ENCODE assay signal across 1 cellular context in genomic region chr2:27211943-27212625, GRCh38.
TF ChIP-seq lines count a peak whose summit lies in the region.

TSS of gene ATRAID (plus strand) at chr2:27212041. CDS start at chr2:27212369, 328 bp downstream.
TSS of gene SLC5A6 (minus strand) at chr2:27212268. CDS start at chr2:27207650, 4,618 bp downstream.

TF ChIP-seq in K562, 482 proteins besides CTCF, POLR2A, EP300 and RAD21 (continued from another document and continues in another):
- TF ChIP-seq RBFOX2 (IDR thresholded peaks at IDR 0.05; ENCODE audit: low read depth, low read length) (peak; percentile 99), HNRNPK (IDR thresholded peaks at IDR 0.05; ENCODE audit: low read depth, low read length, poor library complexity, severe bottlenecking) (no peak), ZBTB26 (CRISPR knock-in tag; IDR thresholded peaks at IDR 0.05) (no peak), RHOXF2B (CRISPR knock-in tag; conservative IDR thresholded peaks at IDR 0.05) (no peak), ZNF75A (CRISPR knock-in tag; IDR thresholded peaks at IDR 0.05) (no peak), CCAR2 (IDR thresholded peaks at IDR 0.05; ENCODE audit: low read depth, low read length) (no peak), SOX6 (IDR thresholded peaks at IDR 0.05) (peak; percentile 29; the same call in 1 of the 2 replicates), HMG20A (CRISPR knock-in tag; conservative IDR thresholded peaks at IDR 0.05) (no peak), TAF1 (IDR thresholded peaks at IDR 0.05; ENCODE audit: control insufficient read depth, extremely low read depth, insufficient read depth, low read length, severe bottlenecking) (peak; percentile 87), CHAMP1 (IDR thresholded peaks at IDR 0.05) (no peak), COPS2 (conservative IDR thresholded peaks at IDR 0.05) (no peak), LCOR (CRISPR knock-in tag; IDR thresholded peaks at IDR 0.05) (no peak), FOSL1 (tag; conservative IDR thresholded peaks at IDR 0.05) (peak; percentile 40), E2F1 (CRISPR knock-in tag; IDR thresholded peaks at IDR 0.05) (no peak), AFF1 (IDR thresholded peaks at IDR 0.05; ENCODE audit: low read depth in 1 of 2, partially characterized antibody in 2 of 2) (no peak), DNMT1 (IDR thresholded peaks at IDR 0.05) (no peak), HDAC8 (tag; IDR thresholded peaks at IDR 0.05) (0 out of 2 replicates have a peak, but pooled peaks have one; percentile 68), BMI1 (IDR thresholded peaks at IDR 0.05; ENCODE audit: low read length) (no peak), RBM34 (IDR thresholded peaks at IDR 0.05; ENCODE audit: borderline replicate concordance, insufficient read depth, low read length) (no peak), ZNF707 (CRISPR knock-in tag; conservative IDR thresholded peaks at IDR 0.05) (no peak), ZKSCAN3 (CRISPR knock-in tag; IDR thresholded peaks at IDR 0.05) (no peak), ZFP91 (CRISPR knock-in tag; IDR thresholded peaks at IDR 0.05) (no peak), NR2F6 (CRISPR knock-in tag; IDR thresholded peaks at IDR 0.05) (no peak), ZBTB11 (CRISPR knock-in tag; IDR thresholded peaks at IDR 0.05) (peak in 2 of 3 experiments; percentile 34 to 92; a peak in 2 of 6 replicates), BHLHE40 (IDR thresholded peaks at IDR 0.05; ENCODE audit: low read length) (no peak), ZBTB34 (CRISPR knock-in tag; IDR thresholded peaks at IDR 0.05) (no peak), TCFL5 (CRISPR knock-in tag; conservative IDR thresholded peaks at IDR 0.05) (no peak), RBM15 (IDR thresholded peaks at IDR 0.05; ENCODE audit: insufficient read depth, low read length) (no peak), SETDB1 (IDR thresholded peaks at IDR 0.05; ENCODE audit: low read length) (no peak), PTRF (tag; IDR thresholded peaks at IDR 0.05) (no peak), ATF3 (IDR thresholded peaks at IDR 0.05) (no peak), ATF3 (CRISPR knock-in tag; conservative IDR thresholded peaks at IDR 0.05) (no peak; the same call in 1 of the 2 replicates), ZNF766 (CRISPR knock-in tag; conservative IDR thresholded peaks at IDR 0.05) (no peak), PHB (CRISPR knock-in tag; IDR thresholded peaks at IDR 0.05) (no peak), YY1 (IDR thresholded peaks at IDR 0.05; ENCODE audit: borderline replicate concordance in 1 of 3, control insufficient read depth in 1 of 3, extremely low read depth in 1 of 3, insufficient read depth in 3 of 3, insufficient read length in 1 of 3, insufficient replicate concordance in 2 of 3, low read depth in 1 of 3, low read length in 2 of 3) (peak; percentile 70 to 88 (median 85)), SRSF1 (IDR thresholded peaks at IDR 0.05; ENCODE audit: low read depth, low read length) (peak; percentile 56; the same call in 1 of the 2 replicates), NFIX (CRISPR knock-in tag; IDR thresholded peaks at IDR 0.05; ENCODE audit: low read depth) (no peak), C11orf30 (IDR thresholded peaks at IDR 0.05; ENCODE audit: low read depth) (peak; percentile 86), ZNF311 (CRISPR knock-in tag; IDR thresholded peaks at IDR 0.05) (no peak), REST (CRISPR knock-in tag; IDR thresholded peaks at IDR 0.05; ENCODE audit: low read depth) (peak; percentile 60; the same call in 1 of the 2 replicates), ZKSCAN1 (IDR thresholded peaks at IDR 0.05; ENCODE audit: low read depth, low read length) (no peak), MAX (CRISPR knock-in tag; IDR thresholded peaks at IDR 0.05) (0 out of 2 replicates have a peak, but pooled peaks have one; percentile 27), MCM7 (IDR thresholded peaks at IDR 0.05) (no peak), HNRNPUL1 (IDR thresholded peaks at IDR 0.05; ENCODE audit: low read length) (no peak)
